12 cellular contexts compared by ENCODE assay signal in the genomic region with DNA sequence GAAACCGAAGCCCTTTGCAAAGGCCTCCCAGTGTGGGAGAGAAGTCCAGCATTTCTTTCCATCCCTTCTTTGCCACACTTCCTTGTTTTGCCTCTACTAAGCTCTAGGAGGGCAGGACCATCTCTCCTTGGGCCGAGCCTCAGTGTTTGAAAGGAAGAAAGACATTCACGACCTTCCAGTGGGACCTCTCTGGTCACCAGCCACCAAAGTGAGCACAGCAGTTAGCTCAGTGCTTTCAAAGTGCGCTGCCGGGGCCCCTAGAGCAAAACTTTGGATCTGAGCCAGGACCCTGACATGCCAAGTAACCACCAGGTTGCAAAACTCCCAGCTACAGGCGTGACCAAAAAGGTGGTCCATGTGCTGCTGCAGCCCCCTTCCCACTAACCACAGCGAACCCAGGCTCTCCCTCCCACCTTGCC. TPM values are rescaled to one million over a fixed set of nuclear protein-coding genes. Genes with fewer than 3 reads are reported as not detected.
DNase-seq lines count a peak whose midpoint lies in the region; ATAC-seq, FAIRE-seq and TF ChIP-seq lines count a peak whose summit lies in the region.
"Had no signal": no experiment of that assay in that cellular context is flagged by ENCODE, and none has a peak within 500 bp of the region (broad histone marks: within the 10 kb centered on the region; RNA-seq: fewer than 3 reads in every experiment).

No MANE protein-coding gene starts in this region.

- H3K4me1 ChIP-seq in BLaER1 (peaks cover 100% of the 10 kb centered on the region), neural progenitor cell (peaks cover 44% of the 10 kb centered on the region)

- TF ChIP-seq POLR2A in NB4 (IDR thresholded peaks at IDR 0.05; ENCODE audit: extremely low read depth, insufficient read length) (no peak), erythroblast (IDR thresholded peaks at IDR 0.05; ENCODE audit: low read length) (no peak)

- TF ChIP-seq CTCF in NB4 (IDR thresholded peaks at IDR 0.05; ENCODE audit: low read depth, low read length) (no peak), neural progenitor cell (IDR thresholded peaks at IDR 0.05) (no peak), GM10248 (IDR thresholded peaks at IDR 0.05; ENCODE audit: control extremely low read depth, extremely low read depth, low read depth, missing control alignments) (no peak)

- H3K36me3 ChIP-seq in BLaER1, result peaks cover 19% of the 10 kb centered on the region
- H3K36me3 ChIP-seq in neural progenitor cell, result no peaks in the 10 kb centered on the region

- H3K9me3 Mint-ChIP-seq in neural progenitor cell, result no peaks in the 10 kb centered on the region
- H3K9me3 Mint-ChIP-seq in activated T-cell treated with anti-CD3 and anti-CD28 coated beads, Interleukin-2, amount 50 U/mL, for 4 hours, result no peaks in the 10 kb centered on the region

- peaks cover 4% of the 10 kb centered on the region for H3K27me3 Mint-ChIP-seq in neural progenitor cell (ENCODE audit: insufficient read depth, low read depth)
- peaks cover 65% of the 10 kb centered on the region for H3K27me3 Mint-ChIP-seq in activated T-cell treated with anti-CD3 and anti-CD28 coated beads, Interleukin-2, amount 50 U/mL, for 4 hours (ENCODE audit: low read depth)

- POLR2A ChIA-PET in GM10248 (lab: Yijun Ruan, JAX), result no interaction called here

- no peak overlapping the region for H2AFZ ChIP-seq in neural progenitor cell (replicated peaks)

- peak overlapping the region; percentile 50 for H3K27ac Mint-ChIP-seq in neural progenitor cell

- peak overlapping the region; percentile 70 for H3K9ac ChIP-seq in BLaER1
- H3K9ac ChIP-seq in neural progenitor cell, result no peak overlapping the region

- peaks cover 65% of the 10 kb centered on the region for H3K4me1 Mint-ChIP-seq in neural progenitor cell
- peaks cover 4% of the 10 kb centered on the region for H3K4me1 Mint-ChIP-seq in activated T-cell treated with anti-CD3 and anti-CD28 coated beads, Interleukin-2, amount 50 U/mL, for 4 hours (ENCODE audit: low read depth)

- FAIRE-seq in GM19239 (lab: Jason Lieb, UNC), result no peak

- H3K79me2 ChIP-seq in neural progenitor cell (ENCODE audit: low read depth), result peaks cover 100% of the 10 kb centered on the region

- H3K27ac ChIP-seq in BLaER1 (peak overlapping the region; percentile 70), neural progenitor cell (no peak overlapping the region)

- H3K36me3 Mint-ChIP-seq in neural progenitor cell, result peaks cover 27% of the 10 kb centered on the region
- H3K36me3 Mint-ChIP-seq in activated T-cell treated with anti-CD3 and anti-CD28 coated beads, Interleukin-2, amount 50 U/mL, for 4 hours (ENCODE audit: insufficient read depth), result no peaks in the 10 kb centered on the region

- DNase-seq in NB4 (ENCODE audit: low read depth), result peak; percentile 89
- peak; percentile 78 to 89 for DNase-seq in erythroblast (lab: John Stamatoyannopoulos, UW)
- no peak for DNase-seq in neural progenitor cell (ENCODE audit: low spot score)
- DNase-seq in DMS114 treated with DMSO at 0.1 percent for 48 hours (lab: John Stamatoyannopoulos, UW; ENCODE audit: unreplicated experiment), result no peak
- DNase-seq in activated T-cell treated with anti-CD3 and anti-CD28 coated beads, Interleukin-2, amount 50 U/mL, for 4 hours, result no peak
- DNase-seq in GM19239 (ENCODE audit: insufficient read length, low spot score), result no peak
- DNase-seq in GM10248 (ENCODE audit: extremely low spot score), result no peak
- DNase-seq: activated CD4-positive, CD25-positive, alpha-beta regulatory T cell; effector memory CD4-positive, alpha-beta T cell; GDM1; NCI-H1048 had no signal

- no peak overlapping the region for H3K4me3 Mint-ChIP-seq in neural progenitor cell
- H3K4me3 Mint-ChIP-seq in activated T-cell treated with anti-CD3 and anti-CD28 coated beads, Interleukin-2, amount 50 U/mL, for 4 hours, result no peak overlapping the region

- no peak for ATAC-seq in activated T-cell treated with anti-CD3 and anti-CD28 coated beads, Interleukin-2, amount 50 U/mL, for 4 hours

- H3K27me3 ChIP-seq in BLaER1 (no peaks in the 10 kb centered on the region), neural progenitor cell (no peaks in the 10 kb centered on the region)

- H3K9me3 ChIP-seq in BLaER1, result no peaks in the 10 kb centered on the region
- H3K9me3 ChIP-seq in neural progenitor cell (ENCODE audit: low read depth), result no peaks in the 10 kb centered on the region

- H4K20me1 ChIP-seq in BLaER1 (peaks cover 100% of the 10 kb centered on the region), neural progenitor cell (ENCODE audit: low read depth) (peaks cover 100% of the 10 kb centered on the region)

- CTCF ChIA-PET in GM10248 (lab: Yijun Ruan, JAX), result no interaction called here

- H3F3A ChIP-seq in neural progenitor cell (ENCODE audit: low read depth), result peaks cover 11% of the 10 kb centered on the region

- H3K4me2 ChIP-seq in BLaER1 (peak overlapping the region; percentile 88), neural progenitor cell (no peak overlapping the region)

- H3K4me3 ChIP-seq in BLaER1 (peak overlapping the region; percentile 47), NB4 (ENCODE audit: low read depth, low read length) (peak overlapping the region; percentile 30), neural progenitor cell (no peak overlapping the region)

RNA-seq across cellular contexts. Expression of a gene that starts 12.3 kb away (rescaled TPM):
- 55.2 and 97.6 TPM in 2 replicates for total RNA-seq in neural progenitor cell (ENCODE audit: low replicate concordance)
- 1 to 10 TPM; 1.0 to 1.4 (median 1.3) TPM for total RNA-seq in activated T-cell treated with anti-CD3 and anti-CD28 coated beads, Interleukin-2, amount 50 U/mL, for 4 hours

Comparison
In these comparisons a context has a peak if more than half of its experiments do, and no peak if none do; other contexts are left out.
1. DNase-seq: peak in NB4 (single experiment) and erythroblast (2 of 2); none in neural progenitor cell (single experiment), DMS114 treated with DMSO at 0.1 percent for 48 hours (single experiment), activated T-cell treated with anti-CD3 and anti-CD28 coated beads, Interleukin-2, amount 50 U/mL, for 4 hours (single experiment), GM19239 (single experiment) and GM10248 (single experiment).
2. RNA of a gene that starts 12.3 kb away (total RNA-seq): 55.2 to 97.6 TPM in neural progenitor cell; 1.0 to 1.4 TPM in activated T-cell treated with anti-CD3 and anti-CD28 coated beads, Interleukin-2, amount 50 U/mL, for 4 hours; every median in the first group is over 10 times any median in the second.